Comparison of ENCODE assay signal across 9 cellular contexts in the genomic region with DNA sequence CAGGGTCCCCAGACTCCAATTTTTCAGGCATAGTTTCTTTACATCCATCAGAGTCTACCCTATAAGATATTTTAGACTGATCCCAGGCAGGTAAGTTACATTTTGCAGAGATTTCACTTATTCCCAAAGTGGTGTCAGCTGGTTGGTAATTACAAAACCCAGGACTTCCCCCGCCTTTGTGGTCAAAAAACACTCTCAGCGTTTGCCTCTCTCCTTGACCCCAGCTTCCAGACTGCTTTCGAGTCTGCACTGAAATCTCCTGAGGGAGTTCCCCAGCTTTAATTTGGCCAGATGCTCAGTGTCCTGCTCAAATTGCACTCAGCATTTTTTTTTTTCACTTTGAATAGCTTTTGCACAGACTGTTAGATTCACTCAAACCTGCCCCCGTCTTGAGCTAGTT. TPM values are rescaled to one million over a fixed set of nuclear protein-coding genes. Genes with fewer than 3 reads are reported as not detected.
DNase-seq lines count a peak whose midpoint lies in the region; ATAC-seq and TF ChIP-seq lines count a peak whose summit lies in the region.
"Had no signal": no experiment of that assay in that cellular context is flagged by ENCODE, and none has a peak within 500 bp of the region (broad histone marks: within the 10 kb centered on the region; RNA-seq: fewer than 3 reads in every experiment).

No MANE protein-coding gene starts in this region.

- WGBS in heart right ventricle, 2 donors: 28 to 34% methylated on average over 4 of the region's 4 CpGs

- intact Hi-C loops in heart right ventricle (cut with DNase I): no loop called here

- H3K27me3 ChIP-seq in heart right ventricle: peaks cover 0 to 61% (median 0%) of the 10 kb centered on the region in 7 donors

- H3K9me3 ChIP-seq in heart right ventricle: no peaks in the 10 kb centered on the region

- peaks cover 0 to 6% (median 0%) of the 10 kb centered on the region in 9 donors for H3K4me1 ChIP-seq in heart right ventricle

- ATAC-seq in GM21367 (IDR thresholded peaks at IDR 0.05; ENCODE audit: unreplicated experiment): peak; percentile 56
- ATAC-seq in HG03442 (IDR thresholded peaks at IDR 0.05; ENCODE audit: unreplicated experiment): peak; percentile 66
- ATAC-seq in heart right ventricle: peak in 7 of 8 donors; percentile 35 to 65 (median 51)

- H3K36me3 ChIP-seq in heart right ventricle: no peaks in the 10 kb centered on the region

- no peak for TF ChIP-seq CTCF in heart right ventricle (IDR thresholded peaks at IDR 0.05)

- no peak overlapping the region for H3K4me3 ChIP-seq in heart right ventricle

- no peak overlapping the region for H3K27ac ChIP-seq in heart right ventricle
- H3K27ac ChIP-seq: VCaP had no signal

- peak; percentile 51 for DNase-seq in GM03348 (ENCODE audit: low spot score)
- peak in 1 of 2 donors; percentile 22 for DNase-seq in heart right ventricle
- no peak for DNase-seq in foreskin melanocyte
- DNase-seq in RKO (ENCODE audit: low spot score): no peak
- no peak for DNase-seq in cerebellar cortex (ENCODE audit: low spot score)
- DNase-seq in DMS53 treated with DMSO at 0.1 percent for 48 hours (lab: John Stamatoyannopoulos, UW; ENCODE audit: unreplicated experiment): no peak

RNA-seq across cellular contexts. Expression of a gene that starts 11.2 kb away (rescaled TPM):
- 10 to 100 TPM in 1 of 10 donors, 1 to 10 TPM in 9; 3.4 to 10.8 (median 6.5) TPM for total RNA-seq in heart right ventricle
- 1 to 10 TPM in 1 of 2 donors, under 1 TPM in 1; 0.62 to 1.7 TPM for polyA plus RNA-seq in heart right ventricle
